ENCODE assay signal across 1 cellular context in the genomic region with DNA sequence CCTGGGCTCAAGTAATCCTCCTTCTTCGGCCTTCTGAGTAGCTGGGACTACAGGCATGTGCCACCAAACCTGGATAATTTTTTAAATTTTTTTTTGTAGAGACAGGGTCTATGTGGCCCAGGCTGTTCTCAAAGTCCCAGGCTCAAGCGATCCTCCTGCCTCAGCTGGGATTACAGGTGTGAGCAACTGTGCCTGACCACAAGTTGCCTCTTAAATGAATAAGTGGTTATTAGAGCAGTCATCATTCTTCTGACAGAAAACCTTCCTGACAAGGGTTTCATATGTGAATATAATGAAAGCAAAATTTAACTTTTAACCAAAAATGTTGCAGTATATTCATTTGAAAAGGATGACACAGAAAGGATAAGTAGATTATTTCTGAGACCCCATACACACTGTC.
TF ChIP-seq lines count a peak whose summit lies in the region.

No MANE protein-coding gene starts in this region.

TF ChIP-seq in GM23338, 12 proteins besides CTCF, POLR2A, EP300 and RAD21 (continued from another document):
- TF ChIP-seq, protein P1, sequence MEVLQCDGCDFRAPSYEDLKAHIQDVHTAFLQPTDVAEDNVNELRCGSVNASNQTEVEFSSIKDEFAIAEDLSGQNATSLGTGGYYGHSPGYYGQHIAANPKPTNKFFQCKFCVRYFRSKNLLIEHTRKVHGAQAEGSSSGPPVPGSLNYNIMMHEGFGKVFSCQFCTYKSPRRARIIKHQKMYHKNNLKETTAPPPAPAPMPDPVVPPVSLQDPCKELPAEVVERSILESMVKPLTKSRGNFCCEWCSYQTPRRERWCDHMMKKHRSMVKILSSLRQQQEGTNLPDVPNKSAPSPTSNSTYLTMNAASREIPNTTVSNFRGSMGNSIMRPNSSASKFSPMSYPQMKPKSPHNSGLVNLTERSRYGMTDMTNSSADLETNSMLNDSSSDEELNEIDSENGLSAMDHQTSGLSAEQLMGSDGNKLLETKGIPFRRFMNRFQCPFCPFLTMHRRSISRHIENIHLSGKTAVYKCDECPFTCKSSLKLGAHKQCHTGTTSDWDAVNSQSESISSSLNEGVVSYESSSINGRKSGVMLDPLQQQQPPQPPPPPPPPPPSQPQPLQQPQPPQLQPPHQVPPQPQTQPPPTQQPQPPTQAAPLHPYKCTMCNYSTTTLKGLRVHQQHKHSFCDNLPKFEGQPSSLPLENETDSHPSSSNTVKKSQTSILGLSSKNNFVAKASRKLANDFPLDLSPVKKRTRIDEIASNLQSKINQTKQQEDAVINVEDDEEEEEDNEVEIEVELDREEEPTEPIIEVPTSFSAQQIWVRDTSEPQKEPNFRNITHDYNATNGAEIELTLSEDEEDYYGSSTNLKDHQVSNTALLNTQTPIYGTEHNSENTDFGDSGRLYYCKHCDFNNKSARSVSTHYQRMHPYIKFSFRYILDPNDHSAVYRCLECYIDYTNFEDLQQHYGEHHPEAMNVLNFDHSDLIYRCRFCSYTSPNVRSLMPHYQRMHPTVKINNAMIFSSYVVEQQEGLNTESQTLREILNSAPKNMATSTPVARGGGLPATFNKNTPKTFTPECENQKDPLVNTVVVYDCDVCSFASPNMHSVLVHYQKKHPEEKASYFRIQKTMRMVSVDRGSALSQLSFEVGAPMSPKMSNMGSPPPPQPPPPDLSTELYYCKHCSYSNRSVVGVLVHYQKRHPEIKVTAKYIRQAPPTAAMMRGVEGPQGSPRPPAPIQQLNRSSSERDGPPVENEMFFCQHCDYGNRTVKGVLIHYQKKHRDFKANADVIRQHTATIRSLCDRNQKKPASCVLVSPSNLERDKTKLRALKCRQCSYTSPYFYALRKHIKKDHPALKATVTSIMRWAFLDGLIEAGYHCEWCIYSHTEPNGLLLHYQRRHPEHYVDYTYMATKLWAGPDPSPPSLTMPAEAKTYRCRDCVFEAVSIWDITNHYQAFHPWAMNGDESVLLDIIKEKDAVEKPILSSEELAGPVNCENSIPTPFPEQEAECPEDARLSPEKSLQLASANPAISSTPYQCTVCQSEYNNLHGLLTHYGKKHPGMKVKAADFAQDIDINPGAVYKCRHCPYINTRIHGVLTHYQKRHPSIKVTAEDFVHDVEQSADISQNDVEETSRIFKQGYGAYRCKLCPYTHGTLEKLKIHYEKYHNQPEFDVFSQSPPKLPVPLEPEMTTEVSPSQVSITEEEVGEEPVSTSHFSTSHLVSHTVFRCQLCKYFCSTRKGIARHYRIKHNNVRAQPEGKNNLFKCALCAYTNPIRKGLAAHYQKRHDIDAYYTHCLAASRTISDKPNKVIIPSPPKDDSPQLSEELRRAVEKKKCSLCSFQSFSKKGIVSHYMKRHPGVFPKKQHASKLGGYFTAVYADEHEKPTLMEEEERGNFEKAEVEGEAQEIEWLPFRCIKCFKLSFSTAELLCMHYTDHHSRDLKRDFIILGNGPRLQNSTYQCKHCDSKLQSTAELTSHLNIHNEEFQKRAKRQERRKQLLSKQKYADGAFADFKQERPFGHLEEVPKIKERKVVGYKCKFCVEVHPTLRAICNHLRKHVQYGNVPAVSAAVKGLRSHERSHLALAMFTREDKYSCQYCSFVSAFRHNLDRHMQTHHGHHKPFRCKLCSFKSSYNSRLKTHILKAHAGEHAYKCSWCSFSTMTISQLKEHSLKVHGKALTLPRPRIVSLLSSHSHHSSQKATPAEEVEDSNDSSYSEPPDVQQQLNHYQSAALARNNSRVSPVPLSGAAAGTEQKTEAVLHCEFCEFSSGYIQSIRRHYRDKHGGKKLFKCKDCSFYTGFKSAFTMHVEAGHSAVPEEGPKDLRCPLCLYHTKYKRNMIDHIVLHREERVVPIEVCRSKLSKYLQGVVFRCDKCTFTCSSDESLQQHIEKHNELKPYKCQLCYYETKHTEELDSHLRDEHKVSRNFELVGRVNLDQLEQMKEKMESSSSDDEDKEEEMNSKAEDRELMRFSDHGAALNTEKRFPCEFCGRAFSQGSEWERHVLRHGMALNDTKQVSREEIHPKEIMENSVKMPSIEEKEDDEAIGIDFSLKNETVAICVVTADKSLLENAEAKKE (CRISPR knock-in tag; IDR thresholded peaks at IDR 0.05) = no peak
- TF ChIP-seq POLR2AphosphoS5 (IDR thresholded peaks at IDR 0.05; ENCODE audit: low read depth) (no peak), JUNB (IDR thresholded peaks at IDR 0.05; ENCODE audit: unreplicated experiment) (no peak), NANOG (IDR thresholded peaks at IDR 0.05; ENCODE audit: borderline replicate concordance) (no peak), EZH2 (IDR thresholded peaks at IDR 0.05; ENCODE audit: low read depth, unreplicated experiment) (no peak), EZH2phosphoT487 (IDR thresholded peaks at IDR 0.05; ENCODE audit: unreplicated experiment) (no peak), CREB1 (CRISPR knock-in tag; IDR thresholded peaks at IDR 0.05; ENCODE audit: low read depth) (no peak)
- TF ChIP-seq, protein P2, sequence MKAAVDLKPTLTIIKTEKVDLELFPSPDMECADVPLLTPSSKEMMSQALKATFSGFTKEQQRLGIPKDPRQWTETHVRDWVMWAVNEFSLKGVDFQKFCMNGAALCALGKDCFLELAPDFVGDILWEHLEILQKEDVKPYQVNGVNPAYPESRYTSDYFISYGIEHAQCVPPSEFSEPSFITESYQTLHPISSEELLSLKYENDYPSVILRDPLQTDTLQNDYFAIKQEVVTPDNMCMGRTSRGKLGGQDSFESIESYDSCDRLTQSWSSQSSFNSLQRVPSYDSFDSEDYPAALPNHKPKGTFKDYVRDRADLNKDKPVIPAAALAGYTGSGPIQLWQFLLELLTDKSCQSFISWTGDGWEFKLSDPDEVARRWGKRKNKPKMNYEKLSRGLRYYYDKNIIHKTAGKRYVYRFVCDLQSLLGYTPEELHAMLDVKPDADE (IDR thresholded peaks at IDR 0.05) = no peak
- TF ChIP-seq, protein P3, sequence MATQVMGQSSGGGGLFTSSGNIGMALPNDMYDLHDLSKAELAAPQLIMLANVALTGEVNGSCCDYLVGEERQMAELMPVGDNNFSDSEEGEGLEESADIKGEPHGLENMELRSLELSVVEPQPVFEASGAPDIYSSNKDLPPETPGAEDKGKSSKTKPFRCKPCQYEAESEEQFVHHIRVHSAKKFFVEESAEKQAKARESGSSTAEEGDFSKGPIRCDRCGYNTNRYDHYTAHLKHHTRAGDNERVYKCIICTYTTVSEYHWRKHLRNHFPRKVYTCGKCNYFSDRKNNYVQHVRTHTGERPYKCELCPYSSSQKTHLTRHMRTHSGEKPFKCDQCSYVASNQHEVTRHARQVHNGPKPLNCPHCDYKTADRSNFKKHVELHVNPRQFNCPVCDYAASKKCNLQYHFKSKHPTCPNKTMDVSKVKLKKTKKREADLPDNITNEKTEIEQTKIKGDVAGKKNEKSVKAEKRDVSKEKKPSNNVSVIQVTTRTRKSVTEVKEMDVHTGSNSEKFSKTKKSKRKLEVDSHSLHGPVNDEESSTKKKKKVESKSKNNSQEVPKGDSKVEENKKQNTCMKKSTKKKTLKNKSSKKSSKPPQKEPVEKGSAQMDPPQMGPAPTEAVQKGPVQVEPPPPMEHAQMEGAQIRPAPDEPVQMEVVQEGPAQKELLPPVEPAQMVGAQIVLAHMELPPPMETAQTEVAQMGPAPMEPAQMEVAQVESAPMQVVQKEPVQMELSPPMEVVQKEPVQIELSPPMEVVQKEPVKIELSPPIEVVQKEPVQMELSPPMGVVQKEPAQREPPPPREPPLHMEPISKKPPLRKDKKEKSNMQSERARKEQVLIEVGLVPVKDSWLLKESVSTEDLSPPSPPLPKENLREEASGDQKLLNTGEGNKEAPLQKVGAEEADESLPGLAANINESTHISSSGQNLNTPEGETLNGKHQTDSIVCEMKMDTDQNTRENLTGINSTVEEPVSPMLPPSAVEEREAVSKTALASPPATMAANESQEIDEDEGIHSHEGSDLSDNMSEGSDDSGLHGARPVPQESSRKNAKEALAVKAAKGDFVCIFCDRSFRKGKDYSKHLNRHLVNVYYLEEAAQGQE (IDR thresholded peaks at IDR 0.05; ENCODE audit: unreplicated experiment) = no peak
